ENCODE assay signal across 1 cellular context in the genomic region with DNA sequence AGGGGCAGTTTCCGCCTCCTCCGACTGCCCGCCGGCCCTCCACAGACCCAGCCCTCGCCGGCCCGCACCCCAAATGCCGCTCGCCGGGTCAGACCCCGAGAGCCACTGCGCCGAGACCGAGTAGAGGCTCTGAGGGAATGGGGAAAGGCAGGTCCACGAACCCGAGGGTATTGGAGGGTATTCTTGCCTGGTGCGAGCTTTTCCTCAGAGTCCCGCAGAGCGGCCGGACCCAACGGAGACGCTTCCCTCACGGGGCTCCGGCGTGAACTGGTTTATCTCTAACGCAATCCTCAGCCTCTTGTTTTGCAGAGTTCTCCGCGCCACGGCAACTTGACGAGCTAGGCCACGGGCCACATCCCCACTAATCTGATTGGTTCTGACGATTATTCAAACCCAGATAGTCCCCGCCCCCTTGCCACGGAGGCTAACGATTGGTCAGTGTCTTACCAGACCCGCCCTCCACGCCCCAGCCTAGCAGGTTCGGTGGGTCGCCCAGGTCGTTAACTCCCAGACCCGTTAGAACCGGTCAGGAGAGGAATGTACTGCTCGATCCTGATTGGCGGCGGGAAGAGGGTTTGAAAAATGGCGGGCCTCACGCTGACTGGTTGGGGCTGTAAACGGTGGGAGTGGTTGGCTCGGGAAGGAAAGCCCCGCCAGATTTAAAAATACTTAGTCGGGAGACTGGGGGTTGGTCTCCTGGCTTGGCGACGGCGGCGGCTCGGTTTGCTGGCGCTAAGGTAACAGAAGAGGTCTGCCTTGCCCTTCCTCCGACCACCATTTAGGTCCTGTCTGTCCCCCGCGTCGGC.
A peak's percentile ranks its signal among the peaks of the same experiment; 100 is the strongest.
TF ChIP-seq lines count a peak whose summit lies in the region.

A gene (minus strand): TSS at position 274 of the 806 bp plus-strand sequence. CDS start 709 bp downstream, outside the sequence.

TF ChIP-seq in K562, 482 proteins besides CTCF, POLR2A, EP300 and RAD21 (continued from another document and continues in another):
- TF ChIP-seq, protein P1, sequence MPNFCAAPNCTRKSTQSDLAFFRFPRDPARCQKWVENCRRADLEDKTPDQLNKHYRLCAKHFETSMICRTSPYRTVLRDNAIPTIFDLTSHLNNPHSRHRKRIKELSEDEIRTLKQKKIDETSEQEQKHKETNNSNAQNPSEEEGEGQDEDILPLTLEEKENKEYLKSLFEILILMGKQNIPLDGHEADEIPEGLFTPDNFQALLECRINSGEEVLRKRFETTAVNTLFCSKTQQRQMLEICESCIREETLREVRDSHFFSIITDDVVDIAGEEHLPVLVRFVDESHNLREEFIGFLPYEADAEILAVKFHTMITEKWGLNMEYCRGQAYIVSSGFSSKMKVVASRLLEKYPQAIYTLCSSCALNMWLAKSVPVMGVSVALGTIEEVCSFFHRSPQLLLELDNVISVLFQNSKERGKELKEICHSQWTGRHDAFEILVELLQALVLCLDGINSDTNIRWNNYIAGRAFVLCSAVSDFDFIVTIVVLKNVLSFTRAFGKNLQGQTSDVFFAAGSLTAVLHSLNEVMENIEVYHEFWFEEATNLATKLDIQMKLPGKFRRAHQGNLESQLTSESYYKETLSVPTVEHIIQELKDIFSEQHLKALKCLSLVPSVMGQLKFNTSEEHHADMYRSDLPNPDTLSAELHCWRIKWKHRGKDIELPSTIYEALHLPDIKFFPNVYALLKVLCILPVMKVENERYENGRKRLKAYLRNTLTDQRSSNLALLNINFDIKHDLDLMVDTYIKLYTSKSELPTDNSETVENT (CRISPR knock-in tag; IDR thresholded peaks at IDR 0.05), result peak; percentile 78
- TF ChIP-seq, protein P2, sequence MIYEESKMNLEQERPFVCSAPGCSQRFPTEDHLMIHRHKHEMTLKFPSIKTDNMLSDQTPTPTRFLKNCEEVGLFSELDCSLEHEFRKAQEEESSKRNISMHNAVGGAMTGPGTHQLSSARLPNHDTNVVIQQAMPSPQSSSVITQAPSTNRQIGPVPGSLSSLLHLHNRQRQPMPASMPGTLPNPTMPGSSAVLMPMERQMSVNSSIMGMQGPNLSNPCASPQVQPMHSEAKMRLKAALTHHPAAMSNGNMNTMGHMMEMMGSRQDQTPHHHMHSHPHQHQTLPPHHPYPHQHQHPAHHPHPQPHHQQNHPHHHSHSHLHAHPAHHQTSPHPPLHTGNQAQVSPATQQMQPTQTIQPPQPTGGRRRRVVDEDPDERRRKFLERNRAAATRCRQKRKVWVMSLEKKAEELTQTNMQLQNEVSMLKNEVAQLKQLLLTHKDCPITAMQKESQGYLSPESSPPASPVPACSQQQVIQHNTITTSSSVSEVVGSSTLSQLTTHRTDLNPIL (CRISPR knock-in tag; IDR thresholded peaks at IDR 0.05), result no peak
- peak in 1 of 2 experiments; percentile 67; a peak in 2 of 4 replicates for TF ChIP-seq FOXK2 (conservative IDR thresholded peaks at IDR 0.05 in 1 of 2, IDR thresholded peaks at IDR 0.05 in 1 of 2; ENCODE audit: low read depth in 2 of 2)
- TF ChIP-seq FUS (optimal IDR thresholded peaks at IDR 0.05; ENCODE audit: low read depth, low read length), result no peak
- TF ChIP-seq ZBED1 (IDR thresholded peaks at IDR 0.05), result no peak
- no peak for TF ChIP-seq U2AF2 (optimal IDR thresholded peaks at IDR 0.05; ENCODE audit: low read depth, low read length)
- no peak for TF ChIP-seq NFXL1 (CRISPR knock-in tag; IDR thresholded peaks at IDR 0.05)
- TF ChIP-seq FOXJ2 (tag; IDR thresholded peaks at IDR 0.05), result peak; percentile 31; the same call in 1 of the 2 replicates
- no peak for TF ChIP-seq ADNP (tag; IDR thresholded peaks at IDR 0.05)
- TF ChIP-seq GTF2F1 (IDR thresholded peaks at IDR 0.05; ENCODE audit: low read depth, low read length), result peak; percentile 63; the same call in 1 of the 2 replicates
- no peak for TF ChIP-seq POLR3A (IDR thresholded peaks at IDR 0.05; ENCODE audit: borderline replicate concordance, extremely low read depth, insufficient read depth, insufficient read length)
- TF ChIP-seq, protein P3, sequence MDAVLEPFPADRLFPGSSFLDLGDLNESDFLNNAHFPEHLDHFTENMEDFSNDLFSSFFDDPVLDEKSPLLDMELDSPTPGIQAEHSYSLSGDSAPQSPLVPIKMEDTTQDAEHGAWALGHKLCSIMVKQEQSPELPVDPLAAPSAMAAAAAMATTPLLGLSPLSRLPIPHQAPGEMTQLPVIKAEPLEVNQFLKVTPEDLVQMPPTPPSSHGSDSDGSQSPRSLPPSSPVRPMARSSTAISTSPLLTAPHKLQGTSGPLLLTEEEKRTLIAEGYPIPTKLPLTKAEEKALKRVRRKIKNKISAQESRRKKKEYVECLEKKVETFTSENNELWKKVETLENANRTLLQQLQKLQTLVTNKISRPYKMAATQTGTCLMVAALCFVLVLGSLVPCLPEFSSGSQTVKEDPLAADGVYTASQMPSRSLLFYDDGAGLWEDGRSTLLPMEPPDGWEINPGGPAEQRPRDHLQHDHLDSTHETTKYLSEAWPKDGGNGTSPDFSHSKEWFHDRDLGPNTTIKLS (IDR thresholded peaks at IDR 0.05; ENCODE audit: borderline replicate concordance, low read depth), result peak; percentile 89
- no peak for TF ChIP-seq PYGO2 (tag; IDR thresholded peaks at IDR 0.05)
- TF ChIP-seq, protein P4, sequence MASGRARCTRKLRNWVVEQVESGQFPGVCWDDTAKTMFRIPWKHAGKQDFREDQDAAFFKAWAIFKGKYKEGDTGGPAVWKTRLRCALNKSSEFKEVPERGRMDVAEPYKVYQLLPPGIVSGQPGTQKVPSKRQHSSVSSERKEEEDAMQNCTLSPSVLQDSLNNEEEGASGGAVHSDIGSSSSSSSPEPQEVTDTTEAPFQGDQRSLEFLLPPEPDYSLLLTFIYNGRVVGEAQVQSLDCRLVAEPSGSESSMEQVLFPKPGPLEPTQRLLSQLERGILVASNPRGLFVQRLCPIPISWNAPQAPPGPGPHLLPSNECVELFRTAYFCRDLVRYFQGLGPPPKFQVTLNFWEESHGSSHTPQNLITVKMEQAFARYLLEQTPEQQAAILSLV (tag; IDR thresholded peaks at IDR 0.05), result no peak; the same call in 1 of the 2 replicates
- TF ChIP-seq ZNF699 (CRISPR knock-in tag; IDR thresholded peaks at IDR 0.05; ENCODE audit: insufficient replicate concordance), result no peak
- peak; percentile 97 for TF ChIP-seq POLR2H (tag; IDR thresholded peaks at IDR 0.05; ENCODE audit: low read depth)
- TF ChIP-seq ZNF324 (CRISPR knock-in tag; IDR thresholded peaks at IDR 0.05), result no peak
- no peak; the same call in 1 of the 2 replicates for TF ChIP-seq L3MBTL2 (IDR thresholded peaks at IDR 0.05)
- TF ChIP-seq SMARCA5 (IDR thresholded peaks at IDR 0.05), result no peak
- no peak for TF ChIP-seq KAT8 (IDR thresholded peaks at IDR 0.05; ENCODE audit: low read depth)
- no peak for TF ChIP-seq ZKSCAN1 (IDR thresholded peaks at IDR 0.05; ENCODE audit: low read depth, low read length)
- TF ChIP-seq JUN (IDR thresholded peaks at IDR 0.05; ENCODE audit: borderline replicate concordance, low read depth, low read length), result no peak
- TF ChIP-seq JUN (CRISPR knock-in tag; IDR thresholded peaks at IDR 0.05; ENCODE audit: borderline replicate concordance), result no peak
- TF ChIP-seq MEF2D (tag; conservative IDR thresholded peaks at IDR 0.05; ENCODE audit: low read depth), result no peak
- TF ChIP-seq EHMT2 (IDR thresholded peaks at IDR 0.05), result no peak
- no peak for TF ChIP-seq CBX8 (IDR thresholded peaks at IDR 0.05; ENCODE audit: borderline replicate concordance, extremely low read depth, low read depth, low read length, poor library complexity, severe bottlenecking)
- TF ChIP-seq TCF7L2 (IDR thresholded peaks at IDR 0.05; ENCODE audit: low read depth, low read length), result no peak
- peak; percentile 12; the same call in 1 of the 2 replicates for TF ChIP-seq STAT5A (IDR thresholded peaks at IDR 0.05; ENCODE audit: borderline replicate concordance, low read length)
- TF ChIP-seq CEBPB (tag; IDR thresholded peaks at IDR 0.05), result peak; percentile 91
- TF ChIP-seq ZNF184 (CRISPR knock-in tag; IDR thresholded peaks at IDR 0.05), result no peak
- TF ChIP-seq ZNF282 (CRISPR knock-in tag; IDR thresholded peaks at IDR 0.05), result no peak
- TF ChIP-seq ARNT (IDR thresholded peaks at IDR 0.05), result peak; percentile 28 to 47; a peak in 1 of 4 replicates
- no peak for TF ChIP-seq SMC3 (conservative IDR thresholded peaks at IDR 0.05; ENCODE audit: insufficient read depth, low read depth, low read length)
- TF ChIP-seq, protein P5, sequence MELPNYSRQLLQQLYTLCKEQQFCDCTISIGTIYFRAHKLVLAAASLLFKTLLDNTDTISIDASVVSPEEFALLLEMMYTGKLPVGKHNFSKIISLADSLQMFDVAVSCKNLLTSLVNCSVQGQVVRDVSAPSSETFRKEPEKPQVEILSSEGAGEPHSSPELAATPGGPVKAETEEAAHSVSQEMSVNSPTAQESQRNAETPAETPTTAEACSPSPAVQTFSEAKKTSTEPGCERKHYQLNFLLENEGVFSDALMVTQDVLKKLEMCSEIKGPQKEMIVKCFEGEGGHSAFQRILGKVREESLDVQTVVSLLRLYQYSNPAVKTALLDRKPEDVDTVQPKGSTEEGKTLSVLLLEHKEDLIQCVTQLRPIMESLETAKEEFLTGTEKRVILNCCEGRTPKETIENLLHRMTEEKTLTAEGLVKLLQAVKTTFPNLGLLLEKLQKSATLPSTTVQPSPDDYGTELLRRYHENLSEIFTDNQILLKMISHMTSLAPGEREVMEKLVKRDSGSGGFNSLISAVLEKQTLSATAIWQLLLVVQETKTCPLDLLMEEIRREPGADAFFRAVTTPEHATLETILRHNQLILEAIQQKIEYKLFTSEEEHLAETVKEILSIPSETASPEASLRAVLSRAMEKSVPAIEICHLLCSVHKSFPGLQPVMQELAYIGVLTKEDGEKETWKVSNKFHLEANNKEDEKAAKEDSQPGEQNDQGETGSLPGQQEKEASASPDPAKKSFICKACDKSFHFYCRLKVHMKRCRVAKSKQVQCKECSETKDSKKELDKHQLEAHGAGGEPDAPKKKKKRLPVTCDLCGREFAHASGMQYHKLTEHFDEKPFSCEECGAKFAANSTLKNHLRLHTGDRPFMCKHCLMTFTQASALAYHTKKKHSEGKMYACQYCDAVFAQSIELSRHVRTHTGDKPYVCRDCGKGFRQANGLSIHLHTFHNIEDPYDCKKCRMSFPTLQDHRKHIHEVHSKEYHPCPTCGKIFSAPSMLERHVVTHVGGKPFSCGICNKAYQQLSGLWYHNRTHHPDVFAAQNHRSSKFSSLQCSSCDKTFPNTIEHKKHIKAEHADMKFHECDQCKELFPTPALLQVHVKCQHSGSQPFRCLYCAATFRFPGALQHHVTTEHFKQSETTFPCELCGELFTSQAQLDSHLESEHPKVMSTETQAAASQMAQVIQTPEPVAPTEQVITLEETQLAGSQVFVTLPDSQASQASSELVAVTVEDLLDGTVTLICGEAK (IDR thresholded peaks at IDR 0.05), result no peak
- TF ChIP-seq, protein P5 (CRISPR knock-in tag; IDR thresholded peaks at IDR 0.05), result no peak
- peak; percentile 20 to 62; a peak in 2 of 4 replicates for TF ChIP-seq SIN3A (IDR thresholded peaks at IDR 0.05; ENCODE audit: borderline replicate concordance in 2 of 2, control insufficient read depth in 1 of 2, low read depth in 2 of 2, low read length in 2 of 2)
- TF ChIP-seq CAMTA2 (CRISPR knock-in tag; conservative IDR thresholded peaks at IDR 0.05), result no peak
- peak; percentile 98 for TF ChIP-seq RBM22 (IDR thresholded peaks at IDR 0.05; ENCODE audit: low read depth, low read length, poor library complexity, severe bottlenecking)
- TF ChIP-seq, protein P6, sequence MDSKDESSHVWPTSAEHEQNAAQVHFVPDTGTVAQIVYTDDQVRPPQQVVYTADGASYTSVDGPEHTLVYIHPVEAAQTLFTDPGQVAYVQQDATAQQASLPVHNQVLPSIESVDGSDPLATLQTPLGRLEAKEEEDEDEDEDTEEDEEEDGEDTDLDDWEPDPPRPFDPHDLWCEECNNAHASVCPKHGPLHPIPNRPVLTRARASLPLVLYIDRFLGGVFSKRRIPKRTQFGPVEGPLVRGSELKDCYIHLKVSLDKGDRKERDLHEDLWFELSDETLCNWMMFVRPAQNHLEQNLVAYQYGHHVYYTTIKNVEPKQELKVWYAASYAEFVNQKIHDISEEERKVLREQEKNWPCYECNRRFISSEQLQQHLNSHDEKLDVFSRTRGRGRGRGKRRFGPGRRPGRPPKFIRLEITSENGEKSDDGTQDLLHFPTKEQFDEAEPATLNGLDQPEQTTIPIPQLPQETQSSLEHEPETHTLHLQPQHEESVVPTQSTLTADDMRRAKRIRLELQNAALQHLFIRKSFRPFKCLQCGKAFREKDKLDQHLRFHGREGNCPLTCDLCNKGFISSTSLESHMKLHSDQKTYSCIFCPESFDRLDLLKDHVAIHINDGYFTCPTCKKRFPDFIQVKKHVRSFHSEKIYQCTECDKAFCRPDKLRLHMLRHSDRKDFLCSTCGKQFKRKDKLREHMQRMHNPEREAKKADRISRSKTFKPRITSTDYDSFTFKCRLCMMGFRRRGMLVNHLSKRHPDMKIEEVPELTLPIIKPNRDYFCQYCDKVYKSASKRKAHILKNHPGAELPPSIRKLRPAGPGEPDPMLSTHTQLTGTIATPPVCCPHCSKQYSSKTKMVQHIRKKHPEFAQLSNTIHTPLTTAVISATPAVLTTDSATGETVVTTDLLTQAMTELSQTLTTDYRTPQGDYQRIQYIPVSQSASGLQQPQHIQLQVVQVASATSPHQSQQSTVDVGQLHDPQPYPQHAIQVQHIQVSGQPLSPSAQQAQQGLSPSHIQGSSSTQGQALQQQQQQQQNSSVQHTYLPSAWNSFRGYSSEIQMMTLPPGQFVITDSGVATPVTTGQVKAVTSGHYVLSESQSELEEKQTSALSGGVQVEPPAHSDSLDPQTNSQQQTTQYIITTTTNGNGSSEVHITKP (IDR thresholded peaks at IDR 0.05; ENCODE audit: partially characterized antibody), result no peak
- TF ChIP-seq NCOA2 (IDR thresholded peaks at IDR 0.05; ENCODE audit: partially characterized antibody in 2 of 2), result no peak
- TF ChIP-seq ZNF431 (CRISPR knock-in tag; IDR thresholded peaks at IDR 0.05), result peak; percentile 63; the same call in 1 of the 2 replicates
